Comparison of ENCODE assay signal across 22 cellular contexts in genomic region chr2:50840346-50841124, GRCh38.
A peak's percentile ranks its signal among the peaks of the same experiment; 100 is the strongest.
DNase-seq lines count a peak whose midpoint lies in the region; ATAC-seq, FAIRE-seq and TF ChIP-seq lines count a peak whose summit lies in the region.
"Had no signal": no experiment of that assay in that cellular context is flagged by ENCODE, and none has a peak within 500 bp of the region (broad histone marks: within the 10 kb centered on the region; RNA-seq: fewer than 3 reads in every experiment).

No MANE protein-coding gene starts in this region.

- DNase-seq in D721Med (ENCODE audit: insufficient read length, low spot score) (no peak), NCI-H1436 (lab: John Stamatoyannopoulos, UW) (peak; percentile 76), NCI-H2227 treated with DMSO at 0.1 percent for 48 hours (lab: John Stamatoyannopoulos, UW) (peak; percentile 70), WERI-Rb-1 (peak; percentile 88), nephron progenitor cell (no peak), CD14-positive monocyte (ENCODE audit: low spot score) (no peak), heart right ventricle (no peak), GM13976 (ENCODE audit: low spot score) (no peak)
- DNase-seq: activated CD4-positive, alpha-beta T cell treated with anti-CD3 and anti-CD28 coated beads for 48 hours; BE2C; effector CD4-positive, alpha-beta T cell; EL; gastrocnemius medialis; GOT3; left ventricle myocardium superior; NCI-H1092; SHP77 treated with DMSO at 0.1 percent for 48 hours; T-cell had no signal

- in situ Hi-C loops in GM13976 (cut with MboI; ENCODE audit: low sequenced_read_pairs, unreplicated experiment): no loop called here

- H3K36me3 ChIP-seq in WERI-Rb-1 (no peaks in the 10 kb centered on the region; the same call in 1 of the 2 replicates), heart right ventricle (no peaks in the 10 kb centered on the region)
- H3K36me3 ChIP-seq: BE2C, esophagus muscularis mucosa, gastrocnemius medialis, prostate gland had no signal

- no peaks in the 10 kb centered on the region for H3K4me1 ChIP-seq in heart right ventricle
- H3K4me1 ChIP-seq: BE2C, esophagus muscularis mucosa, gastrocnemius medialis, prostate gland had no signal

- ATAC-seq in heart right ventricle: no peak
- ATAC-seq: gastrocnemius medialis, left ventricle myocardium superior, T-cell had no signal

- H3K9me3 Mint-ChIP-seq in nephron progenitor cell: no peaks in the 10 kb centered on the region
- H3K9me3 Mint-ChIP-seq in CD14-positive monocyte: peaks cover 0 to 8% (median 3%) of the 10 kb centered on the region in 7 donors

- H3K27ac ChIP-seq in WERI-Rb-1: peak overlapping the region; percentile 90
- H3K27ac ChIP-seq in heart right ventricle: no peak overlapping the region
- H3K27ac ChIP-seq: esophagus muscularis mucosa, gastrocnemius medialis, prostate gland had no signal

- H3K36me3 Mint-ChIP-seq in nephron progenitor cell (ENCODE audit: low read depth) (no peaks in the 10 kb centered on the region), CD14-positive monocyte (no peaks in the 10 kb centered on the region)
- H3K36me3 Mint-ChIP-seq: activated naive CD8-positive, alpha-beta T cell; T-cell; type B pancreatic cell had no signal

- intact Hi-C loops in CD14-positive monocyte (cut with micrococcal nuclease) (no loop called here), heart right ventricle (cut with DNase I) (no loop called here)

- H3K27me3 Mint-ChIP-seq in nephron progenitor cell (ENCODE audit: low read depth, poor library complexity) (no peaks in the 10 kb centered on the region), CD14-positive monocyte (ENCODE audit: low read depth in 3 of 3) (no peaks in the 10 kb centered on the region)
- H3K27me3 Mint-ChIP-seq: activated naive CD8-positive, alpha-beta T cell; T-cell had no signal

- H3K9me3 ChIP-seq in WERI-Rb-1 (ENCODE audit: severe bottlenecking) (no peaks in the 10 kb centered on the region), heart right ventricle (no peaks in the 10 kb centered on the region)
- H3K9me3 ChIP-seq: BE2C, esophagus muscularis mucosa, gastrocnemius medialis, prostate gland had no signal

- TF ChIP-seq CTCF in D721Med (IDR thresholded peaks at IDR 0.05; ENCODE audit: insufficient read depth, missing control alignments) (no peak), WERI-Rb-1 (IDR thresholded peaks at IDR 0.05; ENCODE audit: low read depth, low read length) (no peak), nephron progenitor cell (IDR thresholded peaks at IDR 0.05) (no peak), CD14-positive monocyte (IDR thresholded peaks at IDR 0.05) (no peak), heart right ventricle (IDR thresholded peaks at IDR 0.05) (no peak), GM13976 (IDR thresholded peaks at IDR 0.05; ENCODE audit: borderline replicate concordance, control extremely low read depth, extremely low read depth, insufficient read depth, missing control alignments) (no peak)

- WGBS in heart right ventricle, 2 donors: 83 to 84% methylated on average over 11 of the region's 11 CpGs

- H3K27me3 ChIP-seq in WERI-Rb-1 (ENCODE audit: insufficient read depth, low read depth, severe bottlenecking): no peaks in the 10 kb centered on the region
- no peaks in the 10 kb centered on the region for H3K27me3 ChIP-seq in heart right ventricle
- H3K27me3 ChIP-seq: BE2C, esophagus muscularis mucosa, gastrocnemius medialis had no signal

- H3K4me1 Mint-ChIP-seq in nephron progenitor cell: peaks cover 10% of the 10 kb centered on the region
- no peaks in the 10 kb centered on the region for H3K4me1 Mint-ChIP-seq in CD14-positive monocyte
- H3K4me1 Mint-ChIP-seq: T-cell had no signal

- FAIRE-seq in D721Med (lab: Jason Lieb, UNC): peak; percentile 97

- H3K27ac Mint-ChIP-seq in nephron progenitor cell: no peak overlapping the region
- H3K27ac Mint-ChIP-seq in CD14-positive monocyte: peak overlapping the region in 1 of 7 donors; percentile 30
- H3K27ac Mint-ChIP-seq: activated naive CD8-positive, alpha-beta T cell; T-cell; type B pancreatic cell had no signal

- H3K4me3 Mint-ChIP-seq in nephron progenitor cell (no peak overlapping the region), CD14-positive monocyte (no peak overlapping the region)
- H3K4me3 Mint-ChIP-seq: activated naive CD8-positive, alpha-beta T cell; T-cell; type B pancreatic cell had no signal

- H3K4me3 ChIP-seq in WERI-Rb-1 (ENCODE audit: low read depth, low read length) (peak overlapping the region; percentile 19), heart right ventricle (no peak overlapping the region)
- H3K4me3 ChIP-seq: esophagus muscularis mucosa, gastrocnemius medialis, prostate gland had no signal

Comparison
In these comparisons a context has a peak if more than half of its experiments do, and no peak if none do; other contexts are left out.
1. DNase-seq: peak in NCI-H1436 (single experiment), NCI-H2227 treated with DMSO at 0.1 percent for 48 hours (single experiment) and WERI-Rb-1 (single experiment); none in D721Med (single experiment), nephron progenitor cell (single experiment), CD14-positive monocyte (single experiment), heart right ventricle (0 of 2) and GM13976 (single experiment).